In genomic region chr7:24501452-24502134, GRCh38 we compare ENCODE assay signal across 23 cellular contexts.
"Had no signal": no experiment of that assay in that cellular context is flagged by ENCODE, and none has a peak within 500 bp of the region (broad histone marks: within the 10 kb centered on the region; RNA-seq: fewer than 3 reads in every experiment).

No MANE protein-coding gene starts in this region.

- H3K79me2 ChIP-seq: hepatocyte had no signal

- H3K27me3 ChIP-seq: gastrocnemius medialis, hepatocyte, ovary, tibial artery, upper lobe of left lung, uterus had no signal

- FAIRE-seq: islet of Langerhans, small intestine had no signal

- H2AFZ ChIP-seq: hepatocyte had no signal

- H3K4me3 ChIP-seq: gastrocnemius medialis, heart left ventricle, hepatocyte, left ventricle myocardium inferior, lower lobe of right lung, ovary, psoas muscle, tibial artery, upper lobe of left lung, uterus had no signal

- H3K4me2 ChIP-seq: hepatocyte had no signal

- H3K27ac ChIP-seq: epithelial cell of prostate, gastrocnemius medialis, heart left ventricle, hepatocyte, left ventricle myocardium inferior, lower lobe of right lung, ovary, psoas muscle, tibial artery, upper lobe of left lung, uterus had no signal

- H3K4me1 ChIP-seq: gastrocnemius medialis, heart left ventricle, left ventricle myocardium inferior, lower lobe of right lung, psoas muscle, upper lobe of left lung, uterus had no signal

- H3K36me3 ChIP-seq: gastrocnemius medialis, heart left ventricle, left ventricle myocardium inferior, lower lobe of right lung, ovary, tibial artery, upper lobe of left lung, uterus had no signal

- DNase-seq: effector CD8-positive, alpha-beta T cell; gastrocnemius medialis; heart left ventricle; left colon; left ventricle myocardium inferior; lower lobe of right lung; naive thymus-derived CD8-positive, alpha-beta T cell; occipital lobe; ovary; psoas muscle; right cardiac atrium; small intestine; stimulated activated CD4-positive, alpha-beta T cell treated with anti-CD3 and anti-CD28 coated beads, Interleukin-15, amount 100 ng/mL, for 24 hours; stimulated activated CD4-positive, alpha-beta T cell treated with anti-CD3 and anti-CD28 coated beads, Interleukin-2, amount 100 ng/mL, for 48 hours; stimulated activated naive CD4-positive, alpha-beta T cell; stimulated activated naive CD8-positive, alpha-beta T cell treated with anti-CD3 and anti-CD28 coated beads, Interleukin-15, amount 100 ng/mL, for 72 hours; tibial artery; upper lobe of left lung; uterus had no signal

- ATAC-seq: esophagus mucosa; gastrocnemius medialis; heart left ventricle; left colon; lower lobe of right lung; naive thymus-derived CD8-positive, alpha-beta T cell; psoas muscle; right cardiac atrium; stimulated activated naive CD8-positive, alpha-beta T cell treated with anti-CD3 and anti-CD28 coated beads, Interleukin-15, amount 100 ng/mL, for 72 hours had no signal

- H3K9me3 ChIP-seq: gastrocnemius medialis, heart left ventricle, left ventricle myocardium inferior, lower lobe of right lung, ovary, psoas muscle, tibial artery, upper lobe of left lung, uterus had no signal
